10 cellular contexts compared by ENCODE assay signal in the genomic region with DNA sequence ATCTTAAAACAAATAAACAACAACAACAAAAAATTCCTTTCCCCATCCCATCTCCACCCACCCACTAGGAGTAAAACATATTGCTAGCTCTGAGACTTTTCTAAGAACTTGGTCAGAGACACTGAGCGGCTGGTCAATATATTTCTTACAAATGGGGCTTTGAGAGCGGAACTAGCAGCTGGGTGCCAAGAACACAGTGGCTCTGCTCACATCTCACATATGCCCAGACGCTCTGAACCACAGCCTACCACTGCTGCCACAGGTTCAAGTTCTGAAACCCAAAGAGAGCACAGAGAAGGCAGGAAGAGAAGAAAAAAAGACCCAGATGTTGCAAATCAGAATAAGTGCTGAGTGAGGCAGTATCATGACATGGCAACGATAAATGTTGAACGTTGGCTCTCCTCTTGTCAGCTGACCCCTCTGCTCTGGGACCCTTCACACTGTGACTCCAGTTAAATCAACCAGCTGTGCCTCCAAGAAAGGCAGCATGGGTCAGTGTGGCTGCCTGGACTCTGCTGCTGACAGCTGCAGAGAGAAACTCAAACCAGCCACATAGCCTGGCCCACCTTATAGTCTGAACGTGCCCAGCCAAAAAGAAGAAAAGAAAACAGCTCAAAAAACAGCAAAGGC. TPM values are rescaled to one million over a fixed set of nuclear protein-coding genes. Genes with fewer than 3 reads are reported as not detected.
DNase-seq lines count a peak whose midpoint lies in the region; ATAC-seq and TF ChIP-seq lines count a peak whose summit lies in the region.
"Had no signal": no experiment of that assay in that cellular context is flagged by ENCODE, and none has a peak within 500 bp of the region (broad histone marks: within the 10 kb centered on the region; RNA-seq: fewer than 3 reads in every experiment).

No MANE protein-coding gene starts in this region.

- H3K79me2 ChIP-seq in smooth muscle cell (ENCODE audit: low read depth): no peaks in the 10 kb centered on the region
- H3K79me2 ChIP-seq: parathyroid adenoma had no signal

- no peaks in the 10 kb centered on the region for H3K36me3 ChIP-seq in heart right ventricle
- H3K36me3 ChIP-seq in smooth muscle cell (ENCODE audit: low read depth): no peaks in the 10 kb centered on the region

- H3K4me3 Mint-ChIP-seq in activated CD4-positive, alpha-beta T cell treated with anti-CD3 and anti-CD28 coated beads for 36 hours: peak overlapping the region; percentile 78

- H2AFZ ChIP-seq in smooth muscle cell (ENCODE audit: low read depth): peak overlapping the region; percentile 54
- H2AFZ ChIP-seq: parathyroid adenoma had no signal

- H3K4me1 ChIP-seq in heart right ventricle (peaks cover 2 to 45% (median 32%) of the 10 kb centered on the region in 9 donors), smooth muscle cell (ENCODE audit: low read depth) (peaks cover 12% of the 10 kb centered on the region)
- H3K4me1 ChIP-seq: parathyroid adenoma had no signal

- H3K27ac ChIP-seq in VCaP (peak overlapping the region; percentile 60), heart right ventricle (peak overlapping the region in 8 of 10 donors; percentile 2 to 88 (median 79)), smooth muscle cell (ENCODE audit: low read depth) (no peak overlapping the region)
- H3K27ac ChIP-seq: parathyroid adenoma, SK-N-MC had no signal

- H3K27me3 Mint-ChIP-seq in activated CD4-positive, alpha-beta T cell treated with anti-CD3 and anti-CD28 coated beads for 36 hours: no peaks in the 10 kb centered on the region

- H3F3A ChIP-seq in smooth muscle cell (ENCODE audit: low read depth): no peaks in the 10 kb centered on the region

- 56 to 64% methylated on average over 6 of the region's 6 CpGs for WGBS in heart right ventricle, 2 donors
- WGBS in smooth muscle cell (ENCODE audit: low lambda C conversion rate): 48% methylated on average over 6 of the region's 6 CpGs

- intact Hi-C loops in activated CD4-positive, alpha-beta T cell treated with anti-CD3 and anti-CD28 coated beads for 36 hours (cut with DNase I, micrococcal nuclease): loop anchor here (10.0 kb wide), 3 partner anchors 228 to 378 kb away; no protein-coding TSS in a partner anchor
- intact Hi-C loops in heart right ventricle (cut with DNase I): loop anchor here in 2 of 10 donors (5.0 to 10.0 kb wide), 2 partner anchors 78 to 80 kb away; no protein-coding TSS in a partner anchor

- H3K9me3 ChIP-seq in heart right ventricle (no peaks in the 10 kb centered on the region), smooth muscle cell (replicated peaks; ENCODE audit: low read depth) (no peaks in the 10 kb centered on the region)

- H3K4me1 Mint-ChIP-seq in activated CD4-positive, alpha-beta T cell treated with anti-CD3 and anti-CD28 coated beads for 36 hours: peaks cover 57% of the 10 kb centered on the region

- POLR2A ChIA-PET in activated CD4-positive, alpha-beta T cell treated with anti-CD3 and anti-CD28 coated beads for 36 hours (lab: Charles Lee): interaction anchor here (0.7 to 1.1 kb wide), 4 partner anchors 24 to 153 kb away, joined by 3 to 4 read pairs (median 3); no protein-coding TSS in a partner anchor

- H3K9me3 Mint-ChIP-seq in activated CD4-positive, alpha-beta T cell treated with anti-CD3 and anti-CD28 coated beads for 36 hours (ENCODE audit: low read depth): peaks cover under 1% of the 10 kb centered on the region

- H3K4me3 ChIP-seq in heart right ventricle (peak overlapping the region in 4 of 10 donors; percentile 38 to 50 (median 42)), smooth muscle cell (no peak overlapping the region)
- H3K4me3 ChIP-seq: SK-N-MC had no signal

- H3K27me3 ChIP-seq in heart right ventricle (no peaks in the 10 kb centered on the region), smooth muscle cell (ENCODE audit: low read depth) (no peaks in the 10 kb centered on the region)

- H3K36me3 Mint-ChIP-seq in activated CD4-positive, alpha-beta T cell treated with anti-CD3 and anti-CD28 coated beads for 36 hours (ENCODE audit: low read depth): peaks cover 2% of the 10 kb centered on the region

- peak overlapping the region; percentile 76 for H3K4me2 ChIP-seq in smooth muscle cell

- H3K9ac ChIP-seq in smooth muscle cell (ENCODE audit: low read depth): no peak overlapping the region
- H3K9ac ChIP-seq: parathyroid adenoma had no signal

- TF ChIP-seq CTCF in VCaP (conservative IDR thresholded peaks at IDR 0.05) (no peak), heart right ventricle (IDR thresholded peaks at IDR 0.05) (no peak), smooth muscle cell (IDR thresholded peaks at IDR 0.05; ENCODE audit: borderline replicate concordance, insufficient read depth, poor library complexity, severe bottlenecking) (no peak)

- H3K27ac Mint-ChIP-seq in activated CD4-positive, alpha-beta T cell treated with anti-CD3 and anti-CD28 coated beads for 36 hours: peak overlapping the region; percentile 95

- H4K20me1 ChIP-seq in smooth muscle cell (ENCODE audit: low read depth): no peaks in the 10 kb centered on the region

- CTCF ChIA-PET in activated CD4-positive, alpha-beta T cell treated with anti-CD3 and anti-CD28 coated beads for 36 hours (lab: Charles Lee): interaction anchor here (0.6 to 2.6 kb wide), 21 partner anchors 9 to 376 kb away, joined by 3 to 14 read pairs (median 3); a partner anchor contains a TSS

- ATAC-seq in activated CD4-positive, alpha-beta T cell treated with anti-CD3 and anti-CD28 coated beads for 36 hours: peak; percentile 21
- ATAC-seq in heart right ventricle (no peak), HG03439 (IDR thresholded peaks at IDR 0.05; ENCODE audit: unreplicated experiment) (no peak)

- peak; percentile 40 for DNase-seq in activated CD4-positive, alpha-beta T cell treated with anti-CD3 and anti-CD28 coated beads for 36 hours
- DNase-seq in activated CD4-positive, alpha-beta T cell treated with anti-CD3 and anti-CD28 coated beads, Interleukin-2, amount 50 U/mL, for 4 hours: no peak
- DNase-seq in heart right ventricle: no peak
- DNase-seq in smooth muscle cell (lab: John Stamatoyannopoulos, UW; ENCODE audit: unreplicated experiment): no peak
- no peak for DNase-seq in DMS114 treated with DMSO at 0.1 percent for 48 hours (lab: John Stamatoyannopoulos, UW; ENCODE audit: unreplicated experiment)
- DNase-seq in KG1 (lab: John Stamatoyannopoulos, UW): no peak

RNA-seq across cellular contexts. Expression of a gene that starts 26.4 kb away (rescaled TPM):
- 10 to 100 TPM; 29.4 to 39.6 TPM for total RNA-seq in activated CD4-positive, alpha-beta T cell treated with anti-CD3 and anti-CD28 coated beads for 36 hours
- total RNA-seq in heart right ventricle: 1 to 10 TPM; 3.8 to 7.5 (median 5.4) TPM
- polyA plus RNA-seq in heart right ventricle: 1 to 10 TPM; 2.6 to 4.5 TPM
- 1.5 and 2.1 TPM in 2 replicates for total RNA-seq in smooth muscle cell
- polyA plus RNA-seq in smooth muscle cell: 6.4 and 7.2 TPM in 2 replicates
